In the genomic region with DNA sequence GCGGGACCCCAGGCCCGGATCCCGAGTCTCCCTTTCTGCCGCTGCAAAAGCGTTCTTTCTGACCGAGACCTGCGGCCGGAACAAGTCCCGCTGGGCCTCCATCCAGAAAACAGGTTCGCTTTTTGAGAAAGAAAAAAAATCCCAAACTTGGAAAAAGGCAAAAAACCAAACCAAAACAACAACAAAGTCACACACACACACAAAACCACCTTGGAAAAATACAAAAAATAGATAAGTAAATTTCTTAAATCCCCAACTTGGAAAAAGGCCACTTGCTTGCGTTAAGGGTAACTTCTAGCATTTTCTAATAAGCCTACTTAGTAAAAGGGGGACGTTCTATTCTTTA, we compare ENCODE assay signal across 9 cellular contexts. TPM values are rescaled to one million over a fixed set of nuclear protein-coding genes. Genes with fewer than 3 reads are reported as not detected.
DNase-seq lines count a peak whose midpoint lies in the region; ATAC-seq and TF ChIP-seq lines count a peak whose summit lies in the region.
"Had no signal": no experiment of that assay in that cellular context is flagged by ENCODE, and none has a peak within 500 bp of the region (broad histone marks: within the 10 kb centered on the region; RNA-seq: fewer than 3 reads in every experiment).

No MANE protein-coding gene starts in this region.

- peak overlapping the region; percentile 79 for H3K4me3 Mint-ChIP-seq in activated T-cell treated with anti-CD3 and anti-CD28 coated beads, Interleukin-2, amount 50 U/mL, for 4 hours

- no peak for TF ChIP-seq POLR2A in lower leg skin (IDR thresholded peaks at IDR 0.05)

- in situ Hi-C loops in astrocyte of the spinal cord (cut with HindIII; ENCODE audit: low sequenced_read_pairs): no loop called here

- peak overlapping the region; percentile 69 to 77 for H3K27ac ChIP-seq in tibial artery

- peaks cover 21% of the 10 kb centered on the region for H3K4me1 Mint-ChIP-seq in activated T-cell treated with anti-CD3 and anti-CD28 coated beads, Interleukin-2, amount 50 U/mL, for 4 hours (ENCODE audit: low read depth)

- H3K9me3 ChIP-seq in tibial artery: no peaks in the 10 kb centered on the region

- TF ChIP-seq CTCF in astrocyte of the spinal cord (IDR thresholded peaks at IDR 0.05; ENCODE audit: low read depth, low read length) (no peak), lower leg skin (IDR thresholded peaks at IDR 0.05) (no peak), tibial artery (IDR thresholded peaks at IDR 0.05) (no peak)

- intact Hi-C loops in lower leg skin (cut with DNase I; ENCODE audit: low total_unique reads) (no loop called here), tibial artery (cut with DNase I; ENCODE audit: low total_unique reads) (no loop called here)

- no peaks in the 10 kb centered on the region for H3K27me3 ChIP-seq in tibial artery

- H3K9me3 Mint-ChIP-seq in activated T-cell treated with anti-CD3 and anti-CD28 coated beads, Interleukin-2, amount 50 U/mL, for 4 hours: no peaks in the 10 kb centered on the region

- no peaks in the 10 kb centered on the region for H3K36me3 ChIP-seq in tibial artery

- no peak for DNase-seq in activated T-cell treated with anti-CD3 and anti-CD28 coated beads, Interleukin-2, amount 50 U/mL, for 4 hours
- DNase-seq in activated T-cell treated with anti-CD3 and anti-CD28 coated beads for 4 hours (no peak), astrocyte of the spinal cord (ENCODE audit: low read depth, low spot score) (peak; percentile 23), lower leg skin (ENCODE audit: low spot score in 2 of 2) (no peak), tibial artery (no peak), AML-193 (lab: John Stamatoyannopoulos, UW) (no peak)

- H3K27me3 Mint-ChIP-seq in activated T-cell treated with anti-CD3 and anti-CD28 coated beads, Interleukin-2, amount 50 U/mL, for 4 hours (ENCODE audit: low read depth): no peaks in the 10 kb centered on the region

- WGBS in lower leg skin, 2 donors: 9 to 12% methylated on average over 12 of the region's 12 CpGs

- H3K4me3 ChIP-seq in astrocyte of the spinal cord (ENCODE audit: low read depth, low read length): peak overlapping the region; percentile 83
- peak overlapping the region; percentile 63 for H3K4me3 ChIP-seq in lower leg skin (ENCODE audit: low read depth, poor library complexity, severe bottlenecking)
- H3K4me3 ChIP-seq in tibial artery: peak overlapping the region; percentile 67 to 87

- no peak for ATAC-seq in activated T-cell treated with anti-CD3 and anti-CD28 coated beads, Interleukin-2, amount 50 U/mL, for 4 hours
- no peak for ATAC-seq in esophagus mucosa
- no peak for ATAC-seq in GM18909 (IDR thresholded peaks at IDR 0.05; ENCODE audit: poor library complexity, unreplicated experiment)

- H3K4me1 ChIP-seq in tibial artery: peaks cover 0 to 14% (median 8%) of the 10 kb centered on the region in 4 donors

- no peaks in the 10 kb centered on the region for H3K36me3 Mint-ChIP-seq in activated T-cell treated with anti-CD3 and anti-CD28 coated beads, Interleukin-2, amount 50 U/mL, for 4 hours (ENCODE audit: insufficient read depth)

RNA-seq across cellular contexts. Expression of a gene that starts 0.2 kb away (rescaled TPM):
- 10 to 100 TPM in 2 of 3 donors, 1 to 10 TPM in 1; 9.5 to 12.1 (median 10.3) TPM for total RNA-seq in activated T-cell treated with anti-CD3 and anti-CD28 coated beads, Interleukin-2, amount 50 U/mL, for 4 hours
- 1 to 10 TPM in 2 of 4 donors, under 1 TPM in 2; 0.66 to 5.5 (median 2.4) TPM for total RNA-seq in lower leg skin
- total RNA-seq in esophagus mucosa: 0.88 TPM

RNA-seq across cellular contexts. Expression of a gene that starts 52.6 kb away (rescaled TPM):
- not detected for total RNA-seq in activated T-cell treated with anti-CD3 and anti-CD28 coated beads, Interleukin-2, amount 50 U/mL, for 4 hours
- total RNA-seq in lower leg skin (not detected), esophagus mucosa (not detected)
- total RNA-seq: lung microvascular endothelial cell had no signal
